Comparison of ENCODE assay signal across 1 cellular context in the genomic region with DNA sequence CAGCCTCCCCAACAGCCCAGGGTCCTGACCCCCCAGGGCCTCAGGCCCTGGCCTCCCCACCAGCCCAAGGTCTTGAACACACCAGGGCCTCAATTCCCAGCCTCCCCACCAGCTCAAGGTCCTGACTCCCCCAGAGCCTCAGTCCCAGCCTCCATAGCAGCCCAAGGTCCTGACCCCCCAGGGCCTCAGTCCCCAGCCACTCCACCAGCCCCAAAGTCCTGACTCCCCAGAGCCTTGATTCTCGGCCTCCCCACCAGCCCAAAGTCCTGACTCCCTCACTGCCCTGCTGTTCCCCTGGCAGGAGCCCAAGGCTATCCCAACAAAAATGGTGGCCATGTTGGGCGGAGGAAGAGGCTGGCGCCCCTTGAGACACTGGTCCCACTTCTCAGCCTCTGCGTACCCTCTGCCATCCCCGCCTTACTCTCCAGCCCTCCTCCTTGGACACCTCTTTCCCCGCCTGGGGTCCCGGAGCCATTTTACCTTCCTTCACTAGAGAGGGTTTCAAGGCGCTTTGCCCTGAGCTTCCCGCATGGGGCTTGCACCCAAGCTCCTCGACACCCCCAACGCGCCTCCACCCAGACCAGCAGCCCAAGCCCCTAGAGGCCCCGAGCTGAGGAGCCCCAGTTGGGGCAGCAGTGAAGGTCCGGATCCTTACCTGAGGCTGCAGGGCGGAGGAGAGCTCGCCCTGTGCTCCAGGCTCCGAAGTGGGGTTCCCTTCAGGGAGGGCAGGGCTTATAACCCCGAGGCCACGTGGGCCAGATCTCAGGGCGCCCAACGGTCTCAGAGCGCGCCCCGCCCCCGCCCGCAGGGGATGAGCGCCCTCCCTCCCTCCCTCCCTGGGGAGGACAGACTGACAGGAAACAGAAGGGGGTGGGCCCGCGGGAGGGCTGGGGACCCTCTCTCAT.
TF ChIP-seq lines count a peak whose summit lies in the region.

No MANE protein-coding gene starts in this region.

TF ChIP-seq in K562, 482 proteins besides CTCF, POLR2A, EP300 and RAD21 (continued from another document and continues in another):
- TF ChIP-seq, protein P1, sequence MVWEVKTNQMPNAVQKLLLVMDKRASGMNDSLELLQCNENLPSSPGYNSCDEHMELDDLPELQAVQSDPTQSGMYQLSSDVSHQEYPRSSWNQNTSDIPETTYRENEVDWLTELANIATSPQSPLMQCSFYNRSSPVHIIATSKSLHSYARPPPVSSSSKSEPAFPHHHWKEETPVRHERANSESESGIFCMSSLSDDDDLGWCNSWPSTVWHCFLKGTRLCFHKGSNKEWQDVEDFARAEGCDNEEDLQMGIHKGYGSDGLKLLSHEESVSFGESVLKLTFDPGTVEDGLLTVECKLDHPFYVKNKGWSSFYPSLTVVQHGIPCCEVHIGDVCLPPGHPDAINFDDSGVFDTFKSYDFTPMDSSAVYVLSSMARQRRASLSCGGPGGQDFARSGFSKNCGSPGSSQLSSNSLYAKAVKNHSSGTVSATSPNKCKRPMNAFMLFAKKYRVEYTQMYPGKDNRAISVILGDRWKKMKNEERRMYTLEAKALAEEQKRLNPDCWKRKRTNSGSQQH (CRISPR knock-in tag; IDR thresholded peaks at IDR 0.05): peak; percentile 84
- TF ChIP-seq, protein P2, sequence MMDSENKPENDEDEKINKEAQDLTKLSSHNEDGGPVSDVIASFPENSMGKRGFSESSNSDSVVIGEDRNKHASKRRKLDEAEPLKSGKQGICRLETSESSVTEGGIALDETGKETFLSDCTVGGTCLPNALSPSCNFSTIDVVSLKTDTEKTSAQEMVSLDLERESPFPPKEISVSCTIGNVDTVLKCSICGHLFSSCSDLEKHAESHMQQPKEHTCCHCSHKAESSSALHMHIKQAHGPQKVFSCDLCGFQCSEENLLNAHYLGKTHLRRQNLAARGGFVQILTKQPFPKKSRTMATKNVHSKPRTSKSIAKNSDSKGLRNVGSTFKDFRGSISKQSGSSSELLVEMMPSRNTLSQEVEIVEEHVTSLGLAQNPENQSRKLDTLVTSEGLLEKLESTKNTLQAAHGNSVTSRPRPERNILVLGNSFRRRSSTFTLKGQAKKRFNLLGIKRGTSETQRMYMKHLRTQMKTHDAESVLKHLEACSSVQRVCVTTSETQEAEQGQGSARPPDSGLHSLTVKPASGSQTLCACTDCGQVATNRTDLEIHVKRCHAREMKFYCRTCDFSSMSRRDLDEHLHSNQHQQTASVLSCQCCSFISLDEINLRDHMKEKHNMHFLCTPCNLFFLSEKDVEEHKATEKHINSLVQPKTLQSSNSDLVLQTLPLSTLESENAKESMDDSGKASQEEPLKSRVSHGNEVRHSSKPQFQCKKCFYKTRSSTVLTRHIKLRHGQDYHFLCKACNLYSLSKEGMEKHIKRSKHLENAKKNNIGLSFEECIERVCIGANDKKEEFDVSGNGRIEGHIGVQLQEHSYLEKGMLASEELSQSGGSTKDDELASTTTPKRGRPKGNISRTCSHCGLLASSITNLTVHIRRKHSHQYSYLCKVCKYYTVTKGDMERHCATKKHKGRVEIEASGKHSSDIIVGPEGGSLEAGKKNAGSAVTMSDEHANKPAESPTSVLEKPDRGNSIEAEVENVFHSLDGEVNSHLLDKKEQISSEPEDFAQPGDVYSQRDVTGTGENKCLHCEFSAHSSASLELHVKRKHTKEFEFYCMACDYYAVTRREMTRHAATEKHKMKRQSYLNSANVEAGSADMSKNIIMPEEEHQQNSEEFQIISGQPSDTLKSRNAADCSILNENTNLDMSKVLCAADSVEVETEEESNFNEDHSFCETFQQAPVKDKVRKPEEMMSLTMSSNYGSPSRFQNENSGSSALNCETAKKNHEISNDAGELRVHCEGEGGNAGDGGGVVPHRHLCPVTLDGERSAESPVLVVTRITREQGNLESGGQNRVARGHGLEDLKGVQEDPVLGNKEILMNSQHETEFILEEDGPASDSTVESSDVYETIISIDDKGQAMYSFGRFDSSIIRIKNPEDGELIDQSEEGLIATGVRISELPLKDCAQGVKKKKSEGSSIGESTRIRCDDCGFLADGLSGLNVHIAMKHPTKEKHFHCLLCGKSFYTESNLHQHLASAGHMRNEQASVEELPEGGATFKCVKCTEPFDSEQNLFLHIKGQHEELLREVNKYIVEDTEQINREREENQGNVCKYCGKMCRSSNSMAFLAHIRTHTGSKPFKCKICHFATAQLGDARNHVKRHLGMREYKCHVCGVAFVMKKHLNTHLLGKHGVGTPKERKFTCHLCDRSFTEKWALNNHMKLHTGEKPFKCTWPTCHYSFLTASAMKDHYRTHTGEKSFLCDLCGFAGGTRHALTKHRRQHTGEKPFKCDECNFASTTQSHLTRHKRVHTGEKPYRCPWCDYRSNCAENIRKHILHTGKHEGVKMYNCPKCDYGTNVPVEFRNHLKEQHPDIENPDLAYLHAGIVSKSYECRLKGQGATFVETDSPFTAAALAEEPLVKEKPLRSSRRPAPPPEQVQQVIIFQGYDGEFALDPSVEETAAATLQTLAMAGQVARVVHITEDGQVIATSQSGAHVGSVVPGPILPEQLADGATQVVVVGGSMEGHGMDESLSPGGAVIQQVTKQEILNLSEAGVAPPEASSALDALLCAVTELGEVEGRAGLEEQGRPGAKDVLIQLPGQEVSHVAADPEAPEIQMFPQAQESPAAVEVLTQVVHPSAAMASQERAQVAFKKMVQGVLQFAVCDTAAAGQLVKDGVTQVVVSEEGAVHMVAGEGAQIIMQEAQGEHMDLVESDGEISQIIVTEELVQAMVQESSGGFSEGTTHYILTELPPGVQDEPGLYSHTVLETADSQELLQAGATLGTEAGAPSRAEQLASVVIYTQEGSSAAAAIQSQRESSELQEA (IDR thresholded peaks at IDR 0.05; ENCODE audit: low read depth): no peak
- TF ChIP-seq SMAD3 (CRISPR knock-in tag; conservative IDR thresholded peaks at IDR 0.05): no peak
- TF ChIP-seq, protein P3, sequence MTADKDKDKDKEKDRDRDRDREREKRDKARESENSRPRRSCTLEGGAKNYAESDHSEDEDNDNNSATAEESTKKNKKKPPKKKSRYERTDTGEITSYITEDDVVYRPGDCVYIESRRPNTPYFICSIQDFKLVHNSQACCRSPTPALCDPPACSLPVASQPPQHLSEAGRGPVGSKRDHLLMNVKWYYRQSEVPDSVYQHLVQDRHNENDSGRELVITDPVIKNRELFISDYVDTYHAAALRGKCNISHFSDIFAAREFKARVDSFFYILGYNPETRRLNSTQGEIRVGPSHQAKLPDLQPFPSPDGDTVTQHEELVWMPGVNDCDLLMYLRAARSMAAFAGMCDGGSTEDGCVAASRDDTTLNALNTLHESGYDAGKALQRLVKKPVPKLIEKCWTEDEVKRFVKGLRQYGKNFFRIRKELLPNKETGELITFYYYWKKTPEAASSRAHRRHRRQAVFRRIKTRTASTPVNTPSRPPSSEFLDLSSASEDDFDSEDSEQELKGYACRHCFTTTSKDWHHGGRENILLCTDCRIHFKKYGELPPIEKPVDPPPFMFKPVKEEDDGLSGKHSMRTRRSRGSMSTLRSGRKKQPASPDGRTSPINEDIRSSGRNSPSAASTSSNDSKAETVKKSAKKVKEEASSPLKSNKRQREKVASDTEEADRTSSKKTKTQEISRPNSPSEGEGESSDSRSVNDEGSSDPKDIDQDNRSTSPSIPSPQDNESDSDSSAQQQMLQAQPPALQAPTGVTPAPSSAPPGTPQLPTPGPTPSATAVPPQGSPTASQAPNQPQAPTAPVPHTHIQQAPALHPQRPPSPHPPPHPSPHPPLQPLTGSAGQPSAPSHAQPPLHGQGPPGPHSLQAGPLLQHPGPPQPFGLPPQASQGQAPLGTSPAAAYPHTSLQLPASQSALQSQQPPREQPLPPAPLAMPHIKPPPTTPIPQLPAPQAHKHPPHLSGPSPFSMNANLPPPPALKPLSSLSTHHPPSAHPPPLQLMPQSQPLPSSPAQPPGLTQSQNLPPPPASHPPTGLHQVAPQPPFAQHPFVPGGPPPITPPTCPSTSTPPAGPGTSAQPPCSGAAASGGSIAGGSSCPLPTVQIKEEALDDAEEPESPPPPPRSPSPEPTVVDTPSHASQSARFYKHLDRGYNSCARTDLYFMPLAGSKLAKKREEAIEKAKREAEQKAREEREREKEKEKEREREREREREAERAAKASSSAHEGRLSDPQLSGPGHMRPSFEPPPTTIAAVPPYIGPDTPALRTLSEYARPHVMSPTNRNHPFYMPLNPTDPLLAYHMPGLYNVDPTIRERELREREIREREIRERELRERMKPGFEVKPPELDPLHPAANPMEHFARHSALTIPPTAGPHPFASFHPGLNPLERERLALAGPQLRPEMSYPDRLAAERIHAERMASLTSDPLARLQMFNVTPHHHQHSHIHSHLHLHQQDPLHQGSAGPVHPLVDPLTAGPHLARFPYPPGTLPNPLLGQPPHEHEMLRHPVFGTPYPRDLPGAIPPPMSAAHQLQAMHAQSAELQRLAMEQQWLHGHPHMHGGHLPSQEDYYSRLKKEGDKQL (CRISPR knock-in tag; IDR thresholded peaks at IDR 0.05; ENCODE audit: borderline replicate concordance): no peak
- TF ChIP-seq, protein P4, sequence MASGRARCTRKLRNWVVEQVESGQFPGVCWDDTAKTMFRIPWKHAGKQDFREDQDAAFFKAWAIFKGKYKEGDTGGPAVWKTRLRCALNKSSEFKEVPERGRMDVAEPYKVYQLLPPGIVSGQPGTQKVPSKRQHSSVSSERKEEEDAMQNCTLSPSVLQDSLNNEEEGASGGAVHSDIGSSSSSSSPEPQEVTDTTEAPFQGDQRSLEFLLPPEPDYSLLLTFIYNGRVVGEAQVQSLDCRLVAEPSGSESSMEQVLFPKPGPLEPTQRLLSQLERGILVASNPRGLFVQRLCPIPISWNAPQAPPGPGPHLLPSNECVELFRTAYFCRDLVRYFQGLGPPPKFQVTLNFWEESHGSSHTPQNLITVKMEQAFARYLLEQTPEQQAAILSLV (tag; IDR thresholded peaks at IDR 0.05): no peak
- TF ChIP-seq, protein P5, sequence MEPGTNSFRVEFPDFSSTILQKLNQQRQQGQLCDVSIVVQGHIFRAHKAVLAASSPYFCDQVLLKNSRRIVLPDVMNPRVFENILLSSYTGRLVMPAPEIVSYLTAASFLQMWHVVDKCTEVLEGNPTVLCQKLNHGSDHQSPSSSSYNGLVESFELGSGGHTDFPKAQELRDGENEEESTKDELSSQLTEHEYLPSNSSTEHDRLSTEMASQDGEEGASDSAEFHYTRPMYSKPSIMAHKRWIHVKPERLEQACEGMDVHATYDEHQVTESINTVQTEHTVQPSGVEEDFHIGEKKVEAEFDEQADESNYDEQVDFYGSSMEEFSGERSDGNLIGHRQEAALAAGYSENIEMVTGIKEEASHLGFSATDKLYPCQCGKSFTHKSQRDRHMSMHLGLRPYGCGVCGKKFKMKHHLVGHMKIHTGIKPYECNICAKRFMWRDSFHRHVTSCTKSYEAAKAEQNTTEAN (CRISPR knock-in tag; IDR thresholded peaks at IDR 0.05): peak; percentile 93
- peak; percentile 81; the same call in 1 of the 2 replicates for TF ChIP-seq FOXP1 (CRISPR knock-in tag; IDR thresholded peaks at IDR 0.05)
- TF ChIP-seq BRD9 (IDR thresholded peaks at IDR 0.05; ENCODE audit: low read depth, partially characterized antibody): no peak
- no peak for TF ChIP-seq RBM17 (IDR thresholded peaks at IDR 0.05; ENCODE audit: borderline replicate concordance, low read depth, low read length)
- TF ChIP-seq SAFB2 (IDR thresholded peaks at IDR 0.05; ENCODE audit: borderline replicate concordance, low read depth, low read length, severe bottlenecking): no peak
- TF ChIP-seq ZBTB8A (IDR thresholded peaks at IDR 0.05; ENCODE audit: partially characterized antibody): no peak
- TF ChIP-seq, protein P6, sequence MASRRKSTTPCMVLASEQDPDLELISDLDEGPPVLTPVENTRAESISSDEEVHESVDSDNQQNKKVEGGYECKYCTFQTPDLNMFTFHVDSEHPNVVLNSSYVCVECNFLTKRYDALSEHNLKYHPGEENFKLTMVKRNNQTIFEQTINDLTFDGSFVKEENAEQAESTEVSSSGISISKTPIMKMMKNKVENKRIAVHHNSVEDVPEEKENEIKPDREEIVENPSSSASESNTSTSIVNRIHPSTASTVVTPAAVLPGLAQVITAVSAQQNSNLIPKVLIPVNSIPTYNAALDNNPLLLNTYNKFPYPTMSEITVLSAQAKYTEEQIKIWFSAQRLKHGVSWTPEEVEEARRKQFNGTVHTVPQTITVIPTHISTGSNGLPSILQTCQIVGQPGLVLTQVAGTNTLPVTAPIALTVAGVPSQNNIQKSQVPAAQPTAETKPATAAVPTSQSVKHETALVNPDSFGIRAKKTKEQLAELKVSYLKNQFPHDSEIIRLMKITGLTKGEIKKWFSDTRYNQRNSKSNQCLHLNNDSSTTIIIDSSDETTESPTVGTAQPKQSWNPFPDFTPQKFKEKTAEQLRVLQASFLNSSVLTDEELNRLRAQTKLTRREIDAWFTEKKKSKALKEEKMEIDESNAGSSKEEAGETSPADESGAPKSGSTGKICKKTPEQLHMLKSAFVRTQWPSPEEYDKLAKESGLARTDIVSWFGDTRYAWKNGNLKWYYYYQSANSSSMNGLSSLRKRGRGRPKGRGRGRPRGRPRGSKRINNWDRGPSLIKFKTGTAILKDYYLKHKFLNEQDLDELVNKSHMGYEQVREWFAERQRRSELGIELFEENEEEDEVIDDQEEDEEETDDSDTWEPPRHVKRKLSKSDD (conservative IDR thresholded peaks at IDR 0.05; ENCODE audit: low read length): 0 out of 2 replicates have a peak, but pooled peaks have one; percentile 39
- 0 out of 2 replicates have a peak, but pooled peaks have one; percentile 34 for TF ChIP-seq TCF3 (CRISPR knock-in tag; IDR thresholded peaks at IDR 0.05)
- 0 out of 2 replicates have a peak, but pooled peaks have one; percentile 41 for TF ChIP-seq ELF2 (CRISPR knock-in tag; IDR thresholded peaks at IDR 0.05)
- no peak for TF ChIP-seq STAT5A (IDR thresholded peaks at IDR 0.05; ENCODE audit: borderline replicate concordance, low read length)
- peak; percentile 86; the same call in 1 of the 2 replicates for TF ChIP-seq ERF (CRISPR knock-in tag; IDR thresholded peaks at IDR 0.05)
- peak; percentile 95 for TF ChIP-seq POLR2G (IDR thresholded peaks at IDR 0.05; ENCODE audit: low read depth, low read length)
- TF ChIP-seq HOXB6 (CRISPR knock-in tag; IDR thresholded peaks at IDR 0.05; ENCODE audit: borderline replicate concordance): no peak
- TF ChIP-seq POLR2H (tag; IDR thresholded peaks at IDR 0.05; ENCODE audit: low read depth): peak; percentile 98
- peak; percentile 19 for TF ChIP-seq SAP30 (IDR thresholded peaks at IDR 0.05; ENCODE audit: borderline replicate concordance, insufficient read depth, low read depth, low read length, poor library complexity, severe bottlenecking)
- TF ChIP-seq, protein P7, sequence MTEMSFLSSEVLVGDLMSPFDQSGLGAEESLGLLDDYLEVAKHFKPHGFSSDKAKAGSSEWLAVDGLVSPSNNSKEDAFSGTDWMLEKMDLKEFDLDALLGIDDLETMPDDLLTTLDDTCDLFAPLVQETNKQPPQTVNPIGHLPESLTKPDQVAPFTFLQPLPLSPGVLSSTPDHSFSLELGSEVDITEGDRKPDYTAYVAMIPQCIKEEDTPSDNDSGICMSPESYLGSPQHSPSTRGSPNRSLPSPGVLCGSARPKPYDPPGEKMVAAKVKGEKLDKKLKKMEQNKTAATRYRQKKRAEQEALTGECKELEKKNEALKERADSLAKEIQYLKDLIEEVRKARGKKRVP (CRISPR knock-in tag; IDR thresholded peaks at IDR 0.05): peak; percentile 25; the same call in 1 of the 2 replicates
- TF ChIP-seq JUNB (CRISPR knock-in tag; conservative IDR thresholded peaks at IDR 0.05): peak; percentile 32; the same call in 1 of the 2 replicates
- no peak; the same call in 1 of the 2 replicates for TF ChIP-seq ESRRA (IDR thresholded peaks at IDR 0.05; ENCODE audit: borderline replicate concordance, low read depth)
- 0 out of 2 replicates have a peak, but pooled peaks have one; percentile 38 for TF ChIP-seq L3MBTL2 (IDR thresholded peaks at IDR 0.05)
- TF ChIP-seq MTF1 (CRISPR knock-in tag; IDR thresholded peaks at IDR 0.05; ENCODE audit: borderline replicate concordance): no peak
- no peak for TF ChIP-seq RUNX1 (IDR thresholded peaks at IDR 0.05; ENCODE audit: low read depth)
- peak; percentile 56; the same call in 1 of the 2 replicates for TF ChIP-seq SMAD4 (CRISPR knock-in tag; conservative IDR thresholded peaks at IDR 0.05)
- peak; percentile 93 for TF ChIP-seq MYC (IDR thresholded peaks at IDR 0.05; ENCODE audit: low read depth, low read length)
- TF ChIP-seq MYC (CRISPR knock-in tag; IDR thresholded peaks at IDR 0.05; ENCODE audit: borderline replicate concordance, low read depth): no peak
- peak; percentile 51; the same call in 1 of the 2 replicates for TF ChIP-seq ATF7 (IDR thresholded peaks at IDR 0.05)
